19 cellular contexts compared by ENCODE assay signal in the genomic region with DNA sequence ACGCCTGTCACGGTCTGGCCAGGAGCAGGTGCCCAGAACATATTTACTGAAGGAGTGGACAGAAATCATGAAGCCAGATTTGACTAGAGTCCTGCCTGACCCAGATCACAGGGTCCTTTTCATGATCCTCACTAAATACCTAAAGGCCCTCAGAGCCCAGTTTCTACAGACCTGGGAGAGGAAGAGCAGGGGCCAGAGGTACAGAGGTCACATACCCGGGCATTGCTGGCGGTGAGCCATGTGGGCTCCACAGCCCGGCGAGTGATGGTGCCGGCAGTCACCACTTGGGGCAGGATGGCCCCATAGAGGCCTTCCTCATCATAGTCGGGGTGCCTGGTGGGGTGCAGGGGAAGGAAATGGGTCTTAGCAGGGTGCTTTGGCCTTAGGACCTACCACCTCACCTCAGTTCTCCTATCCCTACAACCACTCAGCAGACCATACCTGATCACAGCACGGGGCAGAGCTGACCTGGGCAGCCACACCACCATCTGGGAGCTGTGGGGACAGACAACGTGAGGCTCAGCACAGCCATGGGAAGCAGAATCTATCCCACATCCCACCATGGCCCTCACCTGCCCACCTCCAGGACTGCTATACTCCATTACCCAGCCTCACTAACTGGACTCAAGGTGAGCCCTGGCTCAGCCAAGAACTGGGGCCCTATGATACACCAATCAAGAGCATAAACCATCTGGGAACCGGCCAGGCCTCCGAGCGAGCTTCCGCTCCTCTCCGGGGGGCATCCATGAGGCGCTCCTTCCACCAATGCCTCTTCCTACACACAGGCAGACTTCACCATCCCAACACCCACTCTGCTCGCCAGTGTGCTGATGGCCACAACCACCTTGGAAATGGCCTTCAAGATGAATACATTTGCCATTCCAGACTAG. TPM values are rescaled to one million over a fixed set of nuclear protein-coding genes. Genes with fewer than 3 reads are reported as not detected.
DNase-seq lines count a peak whose midpoint lies in the region; FAIRE-seq and TF ChIP-seq lines count a peak whose summit lies in the region.
"Had no signal": no experiment of that assay in that cellular context is flagged by ENCODE, and none has a peak within 500 bp of the region (broad histone marks: within the 10 kb centered on the region; RNA-seq: fewer than 3 reads in every experiment).

No MANE protein-coding gene starts in this region.

- H4K20me1 ChIP-seq in OCI-LY7 (ENCODE audit: insufficient read depth, low read length) (no peaks in the 10 kb centered on the region), H1 (replicated peaks in 1 of 2; ENCODE audit: control insufficient read depth in 1 of 2, insufficient read depth in 2 of 2, low read length in 2 of 2) (peaks cover 6 to 20% of the 10 kb centered on the region in 2 experiments)

- no peaks in the 10 kb centered on the region; the same call in 1 of the 2 replicates for H3K23me2 ChIP-seq in H1 (ENCODE audit: low read depth, low read length)

- H2AFZ ChIP-seq in OCI-LY7 (ENCODE audit: low read length) = no peak overlapping the region
- H2AFZ ChIP-seq in H1 (ENCODE audit: low read length) = no peak overlapping the region

- peaks cover 2% of the 10 kb centered on the region; the same call in 1 of the 2 replicates for H3K79me1 ChIP-seq in H1 (ENCODE audit: low read depth, low read length)

- H2BK12ac ChIP-seq in H1 (ENCODE audit: low read depth, low read length) = no peak overlapping the region

- H4K8ac ChIP-seq in H1 (ENCODE audit: extremely low read depth, insufficient read depth, low read length) = no peak overlapping the region

- TF ChIP-seq RAD21 in H1 (IDR thresholded peaks at IDR 0.05 in 1 of 2, conservative IDR thresholded peaks at IDR 0.05 in 1 of 2; ENCODE audit: low read depth in 2 of 2, low read length in 2 of 2) = peak in 1 of 2 experiments; percentile 23; a peak in 1 of 4 replicates

- H3K9me3 ChIP-seq in OCI-LY7 (ENCODE audit: low read length) = no peaks in the 10 kb centered on the region
- no peaks in the 10 kb centered on the region for H3K9me3 ChIP-seq in H1 (ENCODE audit: insufficient read depth in 2 of 2, low read depth in 1 of 2, low read length in 1 of 2)
- H3K9me3 ChIP-seq in small intestine (ENCODE audit: control insufficient read depth, low read depth) = no peaks in the 10 kb centered on the region
- H3K9me3 ChIP-seq: heart right ventricle, upper lobe of left lung had no signal

- no peak overlapping the region for H3K14ac ChIP-seq in H1 (ENCODE audit: insufficient read length)

- H3K36me3 ChIP-seq in OCI-LY7 (ENCODE audit: insufficient read depth, low read length) (peaks cover 100% of the 10 kb centered on the region), H1 (ENCODE audit: control insufficient read depth in 2 of 4, insufficient read depth in 4 of 4, low read length in 3 of 4) (peaks cover 58 to 99% (median 89%) of the 10 kb centered on the region in 4 experiments), small intestine (ENCODE audit: control insufficient read depth in 2 of 2, insufficient read depth in 2 of 2, low read length in 2 of 2) (peaks cover 34 to 48% of the 10 kb centered on the region in 2 donors)

- H3K4me1 ChIP-seq in OCI-LY7 (ENCODE audit: insufficient read depth, low read length, poor library complexity, severe bottlenecking) (peaks cover 6% of the 10 kb centered on the region), H1 (replicated peaks in 1 of 4; ENCODE audit: control insufficient read depth in 3 of 4, insufficient read depth in 4 of 4, low read length in 3 of 4) (no peaks in the 10 kb centered on the region), small intestine (ENCODE audit: control insufficient read depth in 2 of 2, insufficient read depth in 1 of 2, low read depth in 1 of 2, low read length in 1 of 2) (no peaks in the 10 kb centered on the region)
- H3K4me1 ChIP-seq: heart right ventricle, upper lobe of left lung had no signal

- H2BK5ac ChIP-seq in H1 (ENCODE audit: low read depth, low read length) = no peak overlapping the region

- no peak overlapping the region for H2BK120ac ChIP-seq in H1 (replicated peaks; ENCODE audit: low read depth, low read length)

- H3K27ac ChIP-seq in OCI-LY7 (ENCODE audit: low read depth, low read length, poor library complexity, severe bottlenecking) (no peak overlapping the region), H1 (ENCODE audit: low read depth, low read length) (no peak overlapping the region), small intestine (ENCODE audit: low read depth in 1 of 2, low read length in 1 of 2) (no peak overlapping the region)
- H3K27ac ChIP-seq: heart right ventricle, upper lobe of left lung had no signal

- H3K4me3 ChIP-seq in OCI-LY7 (ENCODE audit: low read depth, low read length, poor library complexity, severe bottlenecking) = no peak overlapping the region
- no peak overlapping the region for H3K4me3 ChIP-seq in H1 (ENCODE audit: extremely low read depth in 1 of 4, insufficient read depth in 2 of 4, low read depth in 3 of 4, low read length in 4 of 4)
- H3K4me3 ChIP-seq in small intestine (ENCODE audit: low read depth in 1 of 2, low read length in 2 of 2) = no peak overlapping the region
- H3K4me3 ChIP-seq: heart right ventricle, upper lobe of left lung had no signal

- no peak for DNase-seq in activated naive CD4-positive, alpha-beta T cell (lab: John Stamatoyannopoulos, UW)
- DNase-seq in OCI-LY7 (ENCODE audit: low spot score) = no peak
- no peak for DNase-seq in H1 (ENCODE audit: low read depth in 1 of 2, low spot score in 2 of 2)
- peak; percentile 54 for DNase-seq in small intestine
- DNase-seq in EL = no peak
- no peak for DNase-seq in NCI-H187 treated with DMSO at 0.1 percent for 48 hours (lab: John Stamatoyannopoulos, UW)
- DNase-seq in activated CD4-positive, alpha-beta T cell treated with anti-CD3 and anti-CD28 coated beads for 1 hour = no peak
- DNase-seq: ACHN; activated CD4-positive, alpha-beta T cell treated with anti-CD3 and anti-CD28 coated beads for 48 hours; DMS79 treated with DMSO at 0.1 percent for 48 hours; heart right ventricle; KBM-7; NCI-H187; nucleus accumbens; SW 1271; upper lobe of left lung had no signal

- no peak overlapping the region for H3K18ac ChIP-seq in H1 (ENCODE audit: extremely low read depth, low read length)

- no TSS peak for BruUV-seq in OCI-LY7 (replicated peaks; lab: Mats Ljungman, UMichigan)

- no peak overlapping the region for H4K91ac ChIP-seq in H1 (replicated peaks; ENCODE audit: insufficient read length, low read length)

- H3K9me3 Mint-ChIP-seq in activated naive CD4-positive, alpha-beta T cell treated with anti-CD3 and anti-CD28 coated beads, Interleukin-2, amount 50 U/mL, for 24 hours = no peaks in the 10 kb centered on the region
- H3K9me3 Mint-ChIP-seq: central memory CD8-positive, alpha-beta T cell had no signal

- H3K79me2 ChIP-seq in OCI-LY7 (ENCODE audit: insufficient read depth, low read depth, low read length) (no peaks in the 10 kb centered on the region), H1 (ENCODE audit: control insufficient read depth in 1 of 2, insufficient read depth in 2 of 2, low read length in 2 of 2) (no peaks in the 10 kb centered on the region)

- FAIRE-seq in H1 (lab: Jason Lieb, UNC) = no peak
- no peak for FAIRE-seq in small intestine (lab: Jason Lieb, UNC)
- FAIRE-seq: GM18507 had no signal

- no peak overlapping the region for H3K23ac ChIP-seq in H1 (ENCODE audit: insufficient read length)

- no peak overlapping the region for H4K5ac ChIP-seq in H1 (ENCODE audit: insufficient read length, low read depth, low read length)

- H3K36me3 Mint-ChIP-seq in activated naive CD4-positive, alpha-beta T cell treated with anti-CD3 and anti-CD28 coated beads, Interleukin-2, amount 50 U/mL, for 24 hours = peaks cover 20% of the 10 kb centered on the region

- H3K4me1 Mint-ChIP-seq in activated naive CD4-positive, alpha-beta T cell treated with anti-CD3 and anti-CD28 coated beads, Interleukin-2, amount 50 U/mL, for 24 hours = peaks cover 14% of the 10 kb centered on the region

- no peaks in the 10 kb centered on the region for H3K27me3 Mint-ChIP-seq in activated naive CD4-positive, alpha-beta T cell treated with anti-CD3 and anti-CD28 coated beads, Interleukin-2, amount 50 U/mL, for 24 hours
- H3K27me3 Mint-ChIP-seq: central memory CD8-positive, alpha-beta T cell had no signal

- H3K27me3 ChIP-seq in H1 (replicated peaks in 1 of 4; ENCODE audit: control insufficient read depth in 3 of 4, extremely low read depth in 1 of 4, insufficient read depth in 3 of 4, low read length in 3 of 4) (no peaks in the 10 kb centered on the region), small intestine (ENCODE audit: control insufficient read depth in 2 of 2, insufficient read depth in 2 of 2, low read length in 2 of 2) (no peaks in the 10 kb centered on the region)
- H3K27me3 ChIP-seq: heart right ventricle, upper lobe of left lung had no signal

- no peak overlapping the region for H3K4ac ChIP-seq in H1 (replicated peaks; ENCODE audit: insufficient read length, low read depth, low read length)

- WGBS in H1 (ENCODE audit: extremely low coverage in 1 of 2, insufficient coverage in 1 of 2, insufficient read length in 1 of 2, insufficient replicate concordance in 2 of 2, low coverage in 1 of 2, low lambda C conversion rate in 2 of 2, missing lambda C conversion rate in 1 of 2), 2 experiments = 81% methylated on average over 17 of the region's 17 CpGs; no CpG with 5 or more reads in 1 of the 2 experiments
- 67 to 79% (median 69%) methylated on average over 16 to 17 of the region's 17 CpGs for WGBS in small intestine, 3 donors

- no peak overlapping the region for H3K56ac ChIP-seq in H1 (replicated peaks; ENCODE audit: insufficient read length, low read depth, low read length)

- CTCF ChIA-PET in OCI-LY7 (lab: Charles Lee; ENCODE audit: unreplicated experiment) (no interaction called here), H1 (lab: Charles Lee; ENCODE audit: partially characterized antibody) (interaction anchor here (0.7 to 6.8 kb wide), 5 partner anchors 9 to 174 kb away, joined by 3 to 54 read pairs (median 4); no protein-coding TSS in a partner anchor)

- no peaks in the 10 kb centered on the region for H3K9me2 ChIP-seq in OCI-LY7 (ENCODE audit: insufficient read depth, low read length)

- TF ChIP-seq POLR2A in H1 (IDR thresholded peaks at IDR 0.05; ENCODE audit: control extremely low read depth in 1 of 2, low read depth in 2 of 2, low read length in 2 of 2) = no peak

- peak overlapping the region; percentile 5 for H3K27ac Mint-ChIP-seq in activated naive CD4-positive, alpha-beta T cell treated with anti-CD3 and anti-CD28 coated beads, Interleukin-2, amount 50 U/mL, for 24 hours

- no peak for TF ChIP-seq EP300 in H1 (IDR thresholded peaks at IDR 0.05; ENCODE audit: borderline replicate concordance in 1 of 2, low read depth in 2 of 2, low read length in 2 of 2)

- no peak overlapping the region for H3K4me2 ChIP-seq in OCI-LY7 (ENCODE audit: low read length)
- no peak overlapping the region for H3K4me2 ChIP-seq in H1 (ENCODE audit: insufficient read depth in 1 of 2, low read depth in 2 of 2, low read length in 2 of 2)

- no peak overlapping the region for H2AK5ac ChIP-seq in H1 (ENCODE audit: low read depth, low read length)

- H3K9ac ChIP-seq in H1 (replicated peaks in 1 of 4; ENCODE audit: extremely low read depth in 1 of 4, low read depth in 3 of 4, low read length in 3 of 4) = no peak overlapping the region

- intact Hi-C loops in OCI-LY7 (cut with micrococcal nuclease; ENCODE audit: unreplicated experiment) = no loop called here

- no peak overlapping the region for H2BK20ac ChIP-seq in H1 (ENCODE audit: low read length)

- H3K4me3 Mint-ChIP-seq in activated naive CD4-positive, alpha-beta T cell treated with anti-CD3 and anti-CD28 coated beads, Interleukin-2, amount 50 U/mL, for 24 hours = no peak overlapping the region
- H3K4me3 Mint-ChIP-seq: central memory CD8-positive, alpha-beta T cell had no signal

- POLR2A ChIA-PET in OCI-LY7 (lab: Charles Lee) = interaction anchor here (1.6 kb wide), 1 partner anchor 10 kb away, joined by 4 read pairs; no protein-coding TSS in a partner anchor
- POLR2A ChIA-PET in H1 (lab: Charles Lee; ENCODE audit: partially characterized antibody) = interaction anchor here (20.0 kb wide), 2 partner anchors 6 to 7 kb away, joined by 250 read pairs; a partner anchor contains a TSS

- no peak overlapping the region for H2BK15ac ChIP-seq in H1 (ENCODE audit: low read length)

- peak; percentile 42 for TF ChIP-seq CTCF in OCI-LY7 (conservative IDR thresholded peaks at IDR 0.05; ENCODE audit: low read length)
- TF ChIP-seq CTCF in H1 (IDR thresholded peaks at IDR 0.05; ENCODE audit: control extremely low read depth in 1 of 3, insufficient read depth in 1 of 3, low read depth in 1 of 3, low read length in 3 of 3) = peak in 2 of 3 experiments; percentile 26 to 44; a peak in 3 of 4 replicates

RNA-seq across cellular contexts. Expression of a gene that starts 12.9 kb away (rescaled TPM):
- total RNA-seq in OCI-LY7 (2014; rRNA removed; shearing (Covaris generic)) = 78.3 and 80.2 TPM in 2 replicates
- total RNA-seq in OCI-LY7 (2022) = 91.6 and 93.7 TPM in 2 replicates
- total RNA-seq in H1 (2021; fragmentation: NEBNext Ultra II Directional; extraction: Animal tissue kit (Norgen Biotek cat#: 25700)) = 52.3 and 53.4 TPM in 2 replicates
- polyA plus RNA-seq in H1 (2011; rRNA removed) = 14.8 and 27.1 TPM in 2 replicates
- 38.0 TPM for polyA plus RNA-seq in H1 (2011; cell fraction: cytosol; rRNA removed)
- 124 TPM for polyA plus RNA-seq in H1 (2011; cell fraction: nucleus; rRNA removed)
- 40.8 to 48.7 TPM (median 46.6 TPM) in 4 replicates for polyA plus RNA-seq in H1 (2012, experiment 1 of 2)
- polyA plus RNA-seq in H1 (2012, experiment 2 of 2) = 34.4 TPM
- polyA plus RNA-seq in H1 (2013, experiment 1 of 2) = 24.0 TPM
- polyA plus RNA-seq in H1 (2013, experiment 2 of 2) = 21.0 TPM
- 23.1 and 50.9 TPM in 2 replicates for polyA minus RNA-seq in H1 (2011; rRNA and poly(A)+ RNA removed)
- polyA minus RNA-seq in H1 (2011; cell fraction: cytosol; rRNA and poly(A)+ RNA removed) = 41.5 TPM
- 106 TPM for polyA minus RNA-seq in H1 (2011; cell fraction: nucleus; rRNA and poly(A)+ RNA removed)
- 10 to 100 TPM; 33.0 to 47.0 (median 37.3) TPM for polyA plus RNA-seq in small intestine
